Comparison of ENCODE assay signal across 16 cellular contexts in the genomic region with DNA sequence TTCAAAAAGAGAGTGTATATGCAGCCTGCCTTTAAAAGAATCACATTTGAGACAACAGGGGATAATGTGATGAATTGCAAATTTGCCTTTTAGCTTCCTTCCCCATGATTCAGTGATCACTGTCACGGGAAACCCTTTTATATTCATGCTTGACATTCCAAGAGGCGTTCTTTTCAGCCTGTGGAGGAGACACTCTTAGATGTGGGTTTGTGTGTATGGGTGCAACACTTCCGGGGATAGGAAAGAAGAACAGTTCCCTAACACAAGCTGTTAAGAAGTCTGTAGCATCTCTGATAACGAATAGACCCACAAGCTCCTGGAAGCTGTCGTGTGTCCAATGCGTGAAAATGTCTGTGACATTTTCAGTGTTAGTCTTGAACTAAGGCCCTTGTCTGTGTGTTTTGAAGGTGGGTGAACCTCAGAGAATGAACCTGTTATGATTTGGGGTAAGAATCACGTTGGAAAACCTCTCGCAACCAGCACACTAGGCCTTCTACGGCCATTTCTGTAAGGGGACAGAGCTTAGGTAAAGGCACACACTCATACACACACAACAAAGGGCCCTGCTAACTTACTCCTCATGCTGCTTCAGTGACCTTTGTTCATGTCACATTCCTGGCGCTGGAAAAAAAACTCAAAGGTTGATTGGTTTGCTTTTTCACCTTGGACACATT.
DNase-seq lines count a peak whose midpoint lies in the region; ATAC-seq, FAIRE-seq and TF ChIP-seq lines count a peak whose summit lies in the region.
"Had no signal": no experiment of that assay in that cellular context is flagged by ENCODE, and none has a peak within 500 bp of the region (broad histone marks: within the 10 kb centered on the region; RNA-seq: fewer than 3 reads in every experiment).

No MANE protein-coding gene starts in this region.

- CTCF ChIA-PET in HepG2 (lab: Yijun Ruan, JAX; ENCODE audit: low intra/inter-chr PET ratio, low total read pairs): no interaction called here

- H3K9me3 ChIP-seq in HUES64 (ENCODE audit: insufficient read depth, low read depth, low read length): no peaks in the 10 kb centered on the region
- H3K9me3 ChIP-seq in HepG2 (ENCODE audit: low read length): no peaks in the 10 kb centered on the region
- H3K9me3 ChIP-seq: left ventricle myocardium inferior, testis had no signal

- H3K36me3 Mint-ChIP-seq in chondrocyte (ENCODE audit: low read depth): no peaks in the 10 kb centered on the region
- peaks cover 17% of the 10 kb centered on the region for H3K36me3 Mint-ChIP-seq in type B pancreatic cell
- H3K36me3 Mint-ChIP-seq in natural killer cell: peaks cover 20% of the 10 kb centered on the region

- peak overlapping the region; percentile 93 for H3K27ac ChIP-seq in HUES64 (ENCODE audit: low read depth, low read length)
- H3K27ac ChIP-seq in HepG2 (ENCODE audit: extremely low read length, insufficient read depth, low read length): peak overlapping the region; percentile 86
- H3K27ac ChIP-seq: left ventricle myocardium inferior, testis had no signal

- in situ Hi-C loops in HepG2 (cut with HindIII; ENCODE audit: extremely low pct_ligation_motif_present, low pct_unique_long_range_greater_than_20kb): no loop called here

- no peaks in the 10 kb centered on the region for H3K27me3 Mint-ChIP-seq in chondrocyte (ENCODE audit: low read depth)
- H3K27me3 Mint-ChIP-seq in type B pancreatic cell: no peaks in the 10 kb centered on the region
- H3K27me3 Mint-ChIP-seq in natural killer cell (ENCODE audit: low read depth in 2 of 2): no peaks in the 10 kb centered on the region
- H3K27me3 Mint-ChIP-seq: activated B cell treated with CpG ODN at 0.5 μM for 24 hours; central memory CD8-positive, alpha-beta T cell had no signal

- 31% methylated on average over 10 of the region's 10 CpGs for WGBS in HUES64
- 24% methylated on average over 7 of the region's 10 CpGs for WGBS in HepG2 (ENCODE audit: low lambda C conversion rate)

- no peaks in the 10 kb centered on the region for H3K36me3 ChIP-seq in HUES64 (ENCODE audit: insufficient read depth, low read length)
- H3K36me3 ChIP-seq in HepG2 (replicated peaks in 1 of 2; ENCODE audit: control insufficient read depth in 1 of 2, insufficient read depth in 2 of 2, low read length in 2 of 2): no peaks in the 10 kb centered on the region

- H3K27ac Mint-ChIP-seq in chondrocyte (ENCODE audit: unreplicated experiment) (peak overlapping the region; percentile 37), type B pancreatic cell (peak overlapping the region; percentile 90), natural killer cell (no peak overlapping the region)
- H3K27ac Mint-ChIP-seq: activated B cell treated with CpG ODN at 0.5 μM for 24 hours; activated T-cell treated with anti-CD3 and anti-CD28 coated beads, Interleukin-2, amount 50 U/mL, for 72 hours had no signal

- H3K4me1 Mint-ChIP-seq in chondrocyte (ENCODE audit: low read depth) (peaks cover 16% of the 10 kb centered on the region), type B pancreatic cell (ENCODE audit: unreplicated experiment) (peaks cover 43% of the 10 kb centered on the region), natural killer cell (peaks cover 6 to 9% of the 10 kb centered on the region in 2 donors)

- H3K4me1 ChIP-seq in HUES64 (ENCODE audit: insufficient read depth, low read length): peaks cover 49% of the 10 kb centered on the region
- peaks cover 69% of the 10 kb centered on the region for H3K4me1 ChIP-seq in HepG2 (ENCODE audit: insufficient read depth, low read length)
- H3K4me1 ChIP-seq: testis had no signal

- H3K9me3 Mint-ChIP-seq in chondrocyte (ENCODE audit: low read depth) (peaks cover 4% of the 10 kb centered on the region), type B pancreatic cell (peaks cover 4% of the 10 kb centered on the region), natural killer cell (no peaks in the 10 kb centered on the region)
- H3K9me3 Mint-ChIP-seq: activated B cell treated with CpG ODN at 0.5 μM for 24 hours; central memory CD8-positive, alpha-beta T cell had no signal

- TF ChIP-seq POLR2A in HepG2 (IDR thresholded peaks at IDR 0.05; ENCODE audit: insufficient read depth in 1 of 2, low read depth in 2 of 2, low read length in 2 of 2): peak in 1 of 2 experiments; percentile 69; a peak in 2 of 4 replicates

- peak overlapping the region; percentile 70; the same call in 1 of the 2 replicates for H3K9ac ChIP-seq in HUES64 (ENCODE audit: low read depth, low read length)
- peak overlapping the region; percentile 57 for H3K9ac ChIP-seq in HepG2 (ENCODE audit: insufficient read depth, low read depth, low read length)

- POLR2A ChIA-PET in HepG2 (lab: Yijun Ruan, JAX): no interaction called here

- no peak overlapping the region for H3K4me3 ChIP-seq in HUES64 (ENCODE audit: low read length)
- peak overlapping the region in 1 of 3 experiments; percentile 51; a peak in 1 of 6 replicates for H3K4me3 ChIP-seq in HepG2 (replicated peaks in 1 of 3; ENCODE audit: insufficient read depth in 1 of 3, low read depth in 2 of 3, low read length in 3 of 3)
- H3K4me3 ChIP-seq: left ventricle myocardium inferior, testis had no signal

- H3K4me3 Mint-ChIP-seq in chondrocyte (ENCODE audit: unreplicated experiment) (no peak overlapping the region), type B pancreatic cell (peak overlapping the region; percentile 46), natural killer cell (no peak overlapping the region)
- H3K4me3 Mint-ChIP-seq: activated B cell treated with CpG ODN at 0.5 μM for 24 hours; activated T-cell treated with anti-CD3 and anti-CD28 coated beads, Interleukin-2, amount 50 U/mL, for 72 hours; central memory CD8-positive, alpha-beta T cell had no signal

- TF ChIP-seq CTCF in chondrocyte (IDR thresholded peaks at IDR 0.05) (no peak), HepG2 (CRISPR knock-in tag; IDR thresholded peaks at IDR 0.05) (no peak), type B pancreatic cell (conservative IDR thresholded peaks at IDR 0.05) (no peak), natural killer cell (IDR thresholded peaks at IDR 0.05) (no peak)

- DNase-seq in chondrocyte (ENCODE audit: low spot score) (no peak), HepG2 (ENCODE audit: low spot score) (peak; percentile 88), type B pancreatic cell (ENCODE audit: extremely low spot score, unreplicated experiment) (no peak), GDM1 (lab: John Stamatoyannopoulos, UW) (no peak), natural killer cell (no peak)
- DNase-seq: activated B cell treated with CpG ODN at 0.5 μM for 24 hours; activated T-cell treated with anti-CD3 and anti-CD28 coated beads, Interleukin-2, amount 50 U/mL, for 72 hours; DMS79; left ventricle myocardium inferior; SHP77 treated with DMSO at 0.1 percent for 48 hours; testis had no signal

- H3K4me2 ChIP-seq in HepG2 (ENCODE audit: low read depth, low read length): peak overlapping the region; percentile 74

- intact Hi-C loops in HepG2 (cut with micrococcal nuclease; ENCODE audit: unreplicated experiment) (no loop called here), natural killer cell (cut with micrococcal nuclease) (no loop called here)

- no peaks in the 10 kb centered on the region for H3K79me2 ChIP-seq in HepG2 (ENCODE audit: insufficient read depth, low read length)

- H4K20me1 ChIP-seq in HepG2 (ENCODE audit: insufficient read depth, low read length): no peaks in the 10 kb centered on the region

- H3K27me3 ChIP-seq in HUES64 (ENCODE audit: insufficient read depth, low read length): no peaks in the 10 kb centered on the region
- no peaks in the 10 kb centered on the region for H3K27me3 ChIP-seq in HepG2 (ENCODE audit: control insufficient read depth in 1 of 2, insufficient read depth in 2 of 2, low read length in 2 of 2)
- H3K27me3 ChIP-seq: testis had no signal

- TF ChIP-seq EP300 in HepG2 (IDR thresholded peaks at IDR 0.05; ENCODE audit: low read depth in 2 of 2, low read length in 2 of 2): peak; percentile 44 to 80; a peak in 3 of 4 replicates
- no peak for TF ChIP-seq EP300 in HepG2 (CRISPR knock-in tag; IDR thresholded peaks at IDR 0.05; ENCODE audit: borderline replicate concordance)

- peak overlapping the region; percentile 76 for H2AFZ ChIP-seq in HepG2 (ENCODE audit: low read length)

- ATAC-seq in HepG2 (peak; percentile 95), HG02642 (IDR thresholded peaks at IDR 0.05; ENCODE audit: poor library complexity, unreplicated experiment) (no peak), natural killer cell (no peak), HG03095 (IDR thresholded peaks at IDR 0.05; ENCODE audit: unreplicated experiment) (no peak)

- TSS peak; percentile 61 for BruUV-seq in HepG2 (replicated peaks; lab: Mats Ljungman, UMichigan)

- FAIRE-seq in HepG2 (lab: Jason Lieb, UNC): peak; percentile 96
- FAIRE-seq: GM18507 had no signal

- TF ChIP-seq RAD21 in HepG2 (CRISPR knock-in tag; IDR thresholded peaks at IDR 0.05): no peak

TF ChIP-seq in HepG2, 621 proteins besides CTCF, POLR2A, EP300 and RAD21 (continues in another document):
- TF ChIP-seq, protein P1, sequence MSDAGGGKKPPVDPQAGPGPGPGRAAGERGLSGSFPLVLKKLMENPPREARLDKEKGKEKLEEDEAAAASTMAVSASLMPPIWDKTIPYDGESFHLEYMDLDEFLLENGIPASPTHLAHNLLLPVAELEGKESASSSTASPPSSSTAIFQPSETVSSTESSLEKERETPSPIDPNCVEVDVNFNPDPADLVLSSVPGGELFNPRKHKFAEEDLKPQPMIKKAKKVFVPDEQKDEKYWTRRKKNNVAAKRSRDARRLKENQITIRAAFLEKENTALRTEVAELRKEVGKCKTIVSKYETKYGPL (CRISPR knock-in tag; IDR thresholded peaks at IDR 0.05): no peak
- TF ChIP-seq TBX3 (IDR thresholded peaks at IDR 0.05; ENCODE audit: borderline replicate concordance): peak; percentile 65; the same call in 1 of the 2 replicates
- TF ChIP-seq ZSCAN25 (CRISPR knock-in tag; IDR thresholded peaks at IDR 0.05): no peak
- TF ChIP-seq SALL1 (CRISPR knock-in tag; IDR thresholded peaks at IDR 0.05): peak; percentile 59; the same call in 1 of the 2 replicates
- 0 out of 2 replicates have a peak, but pooled peaks have one; percentile 50 for TF ChIP-seq MEIS1 (CRISPR knock-in tag; IDR thresholded peaks at IDR 0.05; ENCODE audit: borderline replicate concordance)
- TF ChIP-seq ASH2L (IDR thresholded peaks at IDR 0.05; ENCODE audit: insufficient read length, low read depth, low read length): peak; percentile 77
- TF ChIP-seq JUNB (CRISPR knock-in tag; IDR thresholded peaks at IDR 0.05; ENCODE audit: borderline replicate concordance): no peak

Comparison
In these comparisons a context has a peak if more than half of its experiments do, and no peak if none do; other contexts are left out.
1. H3K27ac Mint-ChIP-seq: peak in chondrocyte (single experiment) and type B pancreatic cell (single experiment); none in natural killer cell (0 of 2).